Comparison of ENCODE assay signal across 8 cellular contexts in genomic region chr7:32500922-32501341, GRCh38. TPM values are rescaled to one million over a fixed set of nuclear protein-coding genes. Genes with fewer than 3 reads are reported as not detected.
DNase-seq lines count a peak whose midpoint lies in the region; ATAC-seq lines count a peak whose summit lies in the region.

No MANE protein-coding gene starts in this region.

- no peaks in the 10 kb centered on the region for H3K9me3 Mint-ChIP-seq in stimulated activated effector memory CD8-positive, alpha-beta T cell treated with anti-CD3 and anti-CD28 coated beads, Interleukin-12 subunit alpha, Interleukin-12 subunit beta, amount 100 ng/mL, for 72 hours

- peak overlapping the region; percentile 13 for H3K4me3 Mint-ChIP-seq in stimulated activated effector memory CD8-positive, alpha-beta T cell treated with anti-CD3 and anti-CD28 coated beads, Interleukin-12 subunit alpha, Interleukin-12 subunit beta, amount 100 ng/mL, for 72 hours

- peak overlapping the region; percentile 42 for H3K27ac Mint-ChIP-seq in stimulated activated effector memory CD8-positive, alpha-beta T cell treated with anti-CD3 and anti-CD28 coated beads, Interleukin-12 subunit alpha, Interleukin-12 subunit beta, amount 100 ng/mL, for 72 hours

- ATAC-seq in GM18498 (IDR thresholded peaks at IDR 0.05; ENCODE audit: unreplicated experiment) = peak; percentile 73
- ATAC-seq in HG02588 (IDR thresholded peaks at IDR 0.05; ENCODE audit: unreplicated experiment) = peak; percentile 60
- peak; percentile 61 for ATAC-seq in stimulated activated effector memory CD8-positive, alpha-beta T cell treated with anti-CD3 and anti-CD28 coated beads, Interleukin-12 subunit alpha, Interleukin-12 subunit beta, amount 100 ng/mL, for 72 hours

- DNase-seq in NOMO-1 (lab: John Stamatoyannopoulos, UW; ENCODE audit: unreplicated experiment in 2 of 2) (peak; percentile 44 to 84), dermis blood vessel endothelial cell (peak; percentile 53), epidermal melanocyte (ENCODE audit: insufficient read length, low spot score) (no peak), posterior vena cava (ENCODE audit: low spot score) (no peak), cerebellum (ENCODE audit: low spot score) (no peak)
- DNase-seq in stimulated activated effector memory CD8-positive, alpha-beta T cell treated with anti-CD3 and anti-CD28 coated beads, Interleukin-12 subunit alpha, Interleukin-12 subunit beta, amount 100 ng/mL, for 72 hours (ENCODE audit: low spot score in 2 of 2) = no peak

- peaks cover 37% of the 10 kb centered on the region for H3K4me1 Mint-ChIP-seq in stimulated activated effector memory CD8-positive, alpha-beta T cell treated with anti-CD3 and anti-CD28 coated beads, Interleukin-12 subunit alpha, Interleukin-12 subunit beta, amount 100 ng/mL, for 72 hours

- H3K36me3 Mint-ChIP-seq in stimulated activated effector memory CD8-positive, alpha-beta T cell treated with anti-CD3 and anti-CD28 coated beads, Interleukin-12 subunit alpha, Interleukin-12 subunit beta, amount 100 ng/mL, for 72 hours = peaks cover 37% of the 10 kb centered on the region

- intact Hi-C loops in posterior vena cava (cut with DNase I) = no loop called here

RNA-seq across cellular contexts. Expression of gene AVL9, which starts 5.6 kb away (rescaled TPM):
- total RNA-seq in dermis blood vessel endothelial cell (49.0 and 81.9 TPM in 2 replicates), posterior vena cava (10 to 100 TPM; 25.5 to 28.8 TPM), cerebellum (57.3 TPM)

RNA-seq across cellular contexts. Expression of gene LSM5, which starts 10.8 kb away (rescaled TPM):
- total RNA-seq in dermis blood vessel endothelial cell = 22.0 and 30.2 TPM in 2 replicates
- 10 to 100 TPM; 31.0 to 38.7 TPM for total RNA-seq in posterior vena cava
- 33.9 TPM for total RNA-seq in cerebellum

Comparison
In these comparisons a context has a peak if more than half of its experiments do, and no peak if none do; other contexts are left out.
1. DNase-seq: peak in NOMO-1 (2 of 2) and dermis blood vessel endothelial cell (single experiment); none in stimulated activated effector memory CD8-positive, alpha-beta T cell treated with anti-CD3 and anti-CD28 coated beads, Interleukin-12 subunit alpha, Interleukin-12 subunit beta, amount 100 ng/mL, for 72 hours (0 of 2), epidermal melanocyte (single experiment), posterior vena cava (single experiment) and cerebellum (single experiment).
2. Peak in every context shown above with its lines, with median percentiles within 50 percentile points of each other: ATAC-seq.